ENCODE assay signal across 17 cellular contexts in genomic region chr11:125348141-125348651, GRCh38.
A peak's percentile ranks its signal among the peaks of the same experiment; 100 is the strongest.
DNase-seq lines count a peak whose midpoint lies in the region; ATAC-seq and TF ChIP-seq lines count a peak whose summit lies in the region.
"Had no signal": no experiment of that assay in that cellular context is flagged by ENCODE, and none has a peak within 500 bp of the region (broad histone marks: within the 10 kb centered on the region; RNA-seq: fewer than 3 reads in every experiment).

No MANE protein-coding gene starts in this region.

- no peak overlapping the region for H3K27ac ChIP-seq in mesendoderm (ENCODE audit: low read depth, low read length)
- peak overlapping the region; percentile 23 for H3K27ac ChIP-seq in temporal lobe (ENCODE audit: low read depth, low read length)
- H3K27ac ChIP-seq in left ventricle myocardium inferior (replicated peaks): no peak overlapping the region
- H3K27ac ChIP-seq: brain microvascular endothelial cell, skin epidermis had no signal

- H4K5ac ChIP-seq in mesendoderm (ENCODE audit: low read length): no peak overlapping the region

- no peaks in the 10 kb centered on the region for H3K79me1 ChIP-seq in mesendoderm (ENCODE audit: low read length)

- WGBS in mesendoderm (ENCODE audit: extremely low coverage, insufficient coverage, low lambda C conversion rate): no CpG with 5 or more reads among the region's 13 CpGs

- peak overlapping the region; percentile 74 for H3K56ac ChIP-seq in mesendoderm (ENCODE audit: low read length)

- H2BK15ac ChIP-seq in mesendoderm (replicated peaks; ENCODE audit: low read depth): no peak overlapping the region

- H3K4me3 ChIP-seq in mesendoderm (ENCODE audit: low read length) (no peak overlapping the region), left ventricle myocardium inferior (no peak overlapping the region)
- H3K4me3 ChIP-seq: GM12878, HAP-1, skin epidermis, tibial nerve had no signal

- no peaks in the 10 kb centered on the region for H3K9me3 ChIP-seq in left ventricle myocardium inferior (replicated peaks)
- H3K9me3 ChIP-seq: HAP-1, tibial nerve had no signal

- no peaks in the 10 kb centered on the region for H3K79me2 ChIP-seq in mesendoderm (ENCODE audit: control insufficient read depth, insufficient read depth, low read length)

- H2BK5ac ChIP-seq in mesendoderm (ENCODE audit: low read length): no peak overlapping the region

- H3K18ac ChIP-seq in mesendoderm (ENCODE audit: low read length): no peak overlapping the region

- H3K23ac ChIP-seq in mesendoderm (ENCODE audit: low read length): no peak overlapping the region

- intact Hi-C loops in left ventricle myocardium inferior (cut with micrococcal nuclease): loop anchor here (10.0 kb wide), 1 partner anchor 173 kb away; no protein-coding TSS in a partner anchor

- H2BK120ac ChIP-seq in mesendoderm (ENCODE audit: low read depth, low read length): no peak overlapping the region

- no peak overlapping the region for H3K4ac ChIP-seq in mesendoderm (ENCODE audit: low read depth, low read length)

- DNase-seq in NCI-H82 (lab: John Stamatoyannopoulos, UW) (peak; percentile 78), cerebellar cortex (ENCODE audit: low spot score) (peak; percentile 31), mesendoderm (no peak), left ventricle myocardium inferior (no peak)
- DNase-seq: cortex of kidney; NCI-H2107; SIG-M5; stimulated activated naive CD4-positive, alpha-beta T cell treated with Interleukin-2 at 50 U/mL for 16 hours had no signal

- H3K4me1 ChIP-seq in mesendoderm (ENCODE audit: control insufficient read depth, low read depth, low read length): peaks cover 5% of the 10 kb centered on the region
- peaks cover 39% of the 10 kb centered on the region for H3K4me1 ChIP-seq in left ventricle myocardium inferior

- no peak overlapping the region for H3K4me2 ChIP-seq in mesendoderm (ENCODE audit: low read length)

- H3K36me3 ChIP-seq in mesendoderm (ENCODE audit: control insufficient read depth, insufficient read depth, low read length): no peaks in the 10 kb centered on the region
- H3K36me3 ChIP-seq in left ventricle myocardium inferior: no peaks in the 10 kb centered on the region
- H3K36me3 ChIP-seq: brain microvascular endothelial cell, HAP-1, tibial nerve had no signal

- peak overlapping the region; percentile 40 for H3K9ac ChIP-seq in mesendoderm (ENCODE audit: low read length)

- no peak for ATAC-seq in esophagus mucosa
- ATAC-seq in GM18519 (IDR thresholded peaks at IDR 0.05; ENCODE audit: low FRiP score, unreplicated experiment): no peak
- ATAC-seq: activated naive CD8-positive, alpha-beta T cell treated with anti-CD3 and anti-CD28 coated beads, Interleukin-2, amount 50 U/mL, for 24 hours had no signal

- no peak for TF ChIP-seq CTCF in left ventricle myocardium inferior (IDR thresholded peaks at IDR 0.05; ENCODE audit: borderline replicate concordance)

- no peaks in the 10 kb centered on the region for H3K27me3 ChIP-seq in mesendoderm (ENCODE audit: insufficient read depth, low read length, poor library complexity)
- H3K27me3 ChIP-seq in left ventricle myocardium inferior (ENCODE audit: low read depth): no peaks in the 10 kb centered on the region
- H3K27me3 ChIP-seq: brain microvascular endothelial cell, tibial nerve had no signal

- H4K8ac ChIP-seq in mesendoderm (ENCODE audit: low read depth, low read length): no peak overlapping the region

- peak overlapping the region; percentile 50 for H2AK5ac ChIP-seq in mesendoderm (ENCODE audit: low read length)

Comparison
In these comparisons a context has a peak if more than half of its experiments do, and no peak if none do; other contexts are left out.
1. DNase-seq: peak in NCI-H82 (single experiment) and cerebellar cortex (single experiment); none in mesendoderm (single experiment) and left ventricle myocardium inferior (single experiment).